25 cellular contexts compared by ENCODE assay signal in the genomic region with DNA sequence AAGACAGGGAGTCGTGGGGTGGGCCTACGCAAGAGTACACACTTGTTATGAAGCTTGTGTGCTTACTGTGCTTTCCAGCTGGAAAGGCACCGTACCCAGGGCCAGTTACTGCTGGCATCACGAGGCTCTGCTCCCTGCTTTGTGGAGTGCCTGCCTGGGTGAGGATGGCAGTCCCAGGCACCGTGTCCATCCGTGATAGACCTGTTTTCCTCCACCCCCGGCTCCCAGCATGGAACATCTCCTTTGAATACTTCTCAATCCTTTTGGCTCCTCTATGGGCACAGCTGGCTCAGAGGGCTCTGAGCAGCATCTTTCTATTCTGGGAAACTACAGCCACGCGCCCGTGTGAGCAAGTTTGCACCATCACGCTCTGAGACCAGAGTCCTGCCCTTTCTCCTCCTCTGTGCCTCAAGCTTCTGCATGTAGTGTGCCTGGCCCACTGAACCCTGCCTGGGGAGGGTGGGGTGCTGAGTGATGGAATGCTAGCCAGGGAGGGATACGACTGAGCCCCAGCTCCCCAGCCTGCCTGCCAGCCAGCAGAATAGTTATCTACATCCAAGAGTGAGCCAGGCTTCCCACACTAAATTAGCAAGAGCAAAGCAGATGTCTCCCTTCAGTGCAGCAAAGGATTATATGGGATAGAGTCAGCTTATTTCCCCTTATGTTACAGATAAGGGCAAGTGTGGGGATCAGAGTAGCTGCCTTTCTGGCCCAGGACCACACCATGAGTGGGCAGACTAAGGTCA. TPM values are rescaled to one million over a fixed set of nuclear protein-coding genes. Genes with fewer than 3 reads are reported as not detected.
"Had no signal": no experiment of that assay in that cellular context is flagged by ENCODE, and none has a peak within 500 bp of the region (broad histone marks: within the 10 kb centered on the region; RNA-seq: fewer than 3 reads in every experiment).

No MANE protein-coding gene starts in this region.

- DNase-seq: activated CD4-positive, alpha-beta T cell treated with anti-CD3 and anti-CD28 coated beads, Interleukin-2, amount 10 ng/mL, durations not matched to agents 7 days and 5 days; activated CD8-positive, alpha-beta memory T cell treated with anti-CD3 and anti-CD28 coated beads, Interleukin-2, amount 10 ng/mL, durations not matched to agents 7 days and 5 days; activated CD8-positive, alpha-beta T cell treated with anti-CD3 and anti-CD28 coated beads for 36 hours; activated gamma-delta T cell; activated naive CD4-positive, alpha-beta T cell treated with anti-CD3 and anti-CD28 coated beads, Interleukin-2, amount 50 U/mL, for 16 hours; activated naive CD8-positive, alpha-beta T cell treated with anti-CD3 and anti-CD28 coated beads, Interleukin-2, amount 50 U/mL, for 24 hours; aorta; brain microvascular endothelial cell; central memory CD4-positive, alpha-beta T cell; gastrocnemius medialis; left colon; naive thymus-derived CD4-positive, alpha-beta T cell; retina; stimulated activated CD4-positive, alpha-beta T cell treated with anti-CD3 and anti-CD28 coated beads, Interleukin-12 subunit alpha, Interleukin-12 subunit beta, amount 100 ng/mL, for 4 hours; stomach; transverse colon had no signal

- H3K9me3 Mint-ChIP-seq: activated CD4-positive, alpha-beta T cell treated with anti-CD3 and anti-CD28 coated beads, Interleukin-2, amount 10 ng/mL, durations not matched to agents 7 days and 5 days; activated CD8-positive, alpha-beta T cell treated with anti-CD3 and anti-CD28 coated beads for 36 hours; activated naive CD8-positive, alpha-beta T cell treated with anti-CD3 and anti-CD28 coated beads, Interleukin-2, amount 50 U/mL, for 24 hours; activated T-helper 1 cell treated with anti-CD3 and anti-CD28 coated beads, Interleukin-12 subunit alpha, Interleukin-12 subunit beta, Interleukin-2, Interleukin-4 antibody, amounts not matched to agents 30 ng/mL and 10 ng/mL and 1 ng/mL, durations not matched to agents 14 hours and 24 hours and 36 hours; neural crest cell; T-helper 1 cell treated with Interleukin-12 subunit alpha and Interleukin-12 subunit beta and Interleukin-4 antibody, amounts not matched to agents 30 μg/mL and 1 μg/mL, for 36 hours had no signal

- H3K27ac Mint-ChIP-seq: activated CD4-positive, alpha-beta T cell treated with anti-CD3 and anti-CD28 coated beads, Interleukin-2, amount 10 ng/mL, durations not matched to agents 7 days and 5 days; activated CD8-positive, alpha-beta memory T cell treated with anti-CD3 and anti-CD28 coated beads, Interleukin-2, amount 10 ng/mL, durations not matched to agents 7 days and 5 days; activated CD8-positive, alpha-beta T cell treated with anti-CD3 and anti-CD28 coated beads for 36 hours; activated naive CD8-positive, alpha-beta T cell treated with anti-CD3 and anti-CD28 coated beads, Interleukin-2, amount 50 U/mL, for 24 hours; activated T-helper 1 cell treated with anti-CD3 and anti-CD28 coated beads, Interleukin-12 subunit alpha, Interleukin-12 subunit beta, Interleukin-2, Interleukin-4 antibody, amounts not matched to agents 30 ng/mL and 10 ng/mL and 1 ng/mL, durations not matched to agents 14 hours and 24 hours and 36 hours; naive thymus-derived CD4-positive, alpha-beta T cell; progenitor cell of endocrine pancreas; T-helper 1 cell treated with Interleukin-12 subunit alpha and Interleukin-12 subunit beta and Interleukin-4 antibody, amounts not matched to agents 30 μg/mL and 1 μg/mL, for 36 hours had no signal

- H3K27ac ChIP-seq: brain microvascular endothelial cell, esophagus muscularis mucosa, gastrocnemius medialis, stomach, suprapubic skin, transverse colon had no signal

- H3K4me3 ChIP-seq: esophagus muscularis mucosa, gastrocnemius medialis, lung, stomach, suprapubic skin, transverse colon had no signal

- H3K36me3 Mint-ChIP-seq: activated CD8-positive, alpha-beta memory T cell treated with anti-CD3 and anti-CD28 coated beads, Interleukin-2, amount 10 ng/mL, durations not matched to agents 7 days and 5 days; naive thymus-derived CD4-positive, alpha-beta T cell had no signal

- H3K4me3 Mint-ChIP-seq: activated CD4-positive, alpha-beta T cell treated with anti-CD3 and anti-CD28 coated beads, Interleukin-2, amount 10 ng/mL, durations not matched to agents 7 days and 5 days; activated CD8-positive, alpha-beta memory T cell treated with anti-CD3 and anti-CD28 coated beads, Interleukin-2, amount 10 ng/mL, durations not matched to agents 7 days and 5 days; activated CD8-positive, alpha-beta T cell treated with anti-CD3 and anti-CD28 coated beads for 36 hours; activated naive CD8-positive, alpha-beta T cell treated with anti-CD3 and anti-CD28 coated beads, Interleukin-2, amount 50 U/mL, for 24 hours; activated T-helper 1 cell treated with anti-CD3 and anti-CD28 coated beads, Interleukin-12 subunit alpha, Interleukin-12 subunit beta, Interleukin-2, Interleukin-4 antibody, amounts not matched to agents 30 ng/mL and 10 ng/mL and 1 ng/mL, durations not matched to agents 14 hours and 24 hours and 36 hours; naive thymus-derived CD4-positive, alpha-beta T cell; neural crest cell; T-helper 1 cell treated with Interleukin-12 subunit alpha and Interleukin-12 subunit beta and Interleukin-4 antibody, amounts not matched to agents 30 μg/mL and 1 μg/mL, for 36 hours had no signal

- H3K27me3 ChIP-seq: brain microvascular endothelial cell, gastrocnemius medialis, transverse colon had no signal

- H3K4me1 ChIP-seq: esophagus muscularis mucosa, gastrocnemius medialis, stomach, suprapubic skin, transverse colon had no signal

- H3K9me3 ChIP-seq: esophagus muscularis mucosa, gastrocnemius medialis, stomach, suprapubic skin, transverse colon had no signal

- H3K4me1 Mint-ChIP-seq: activated CD4-positive, alpha-beta T cell treated with anti-CD3 and anti-CD28 coated beads, Interleukin-2, amount 10 ng/mL, durations not matched to agents 7 days and 5 days; activated CD8-positive, alpha-beta memory T cell treated with anti-CD3 and anti-CD28 coated beads, Interleukin-2, amount 10 ng/mL, durations not matched to agents 7 days and 5 days; activated naive CD8-positive, alpha-beta T cell treated with anti-CD3 and anti-CD28 coated beads, Interleukin-2, amount 50 U/mL, for 24 hours; naive thymus-derived CD4-positive, alpha-beta T cell had no signal

- ATAC-seq: activated CD4-positive, CD25-positive, alpha-beta regulatory T cell treated with anti-CD3 and anti-CD28 coated beads, Interleukin-2, amount 50 U/mL, for 24 hours; activated CD8-positive, alpha-beta memory T cell treated with anti-CD3 and anti-CD28 coated beads, Interleukin-2, amount 10 ng/mL, durations not matched to agents 7 days and 5 days; activated CD8-positive, alpha-beta T cell treated with anti-CD3 and anti-CD28 coated beads for 36 hours; activated naive CD8-positive, alpha-beta T cell treated with anti-CD3 and anti-CD28 coated beads, Interleukin-2, amount 50 U/mL, for 24 hours; gastrocnemius medialis; left colon; naive thymus-derived CD4-positive, alpha-beta T cell had no signal

RNA-seq across cellular contexts. Expression of a gene that starts 7.1 kb away (rescaled TPM):
- total RNA-seq: activated CD4-positive, alpha-beta T cell treated with anti-CD3 and anti-CD28 coated beads, Interleukin-2, amount 10 ng/mL, durations not matched to agents 7 days and 5 days; activated CD8-positive, alpha-beta memory T cell treated with anti-CD3 and anti-CD28 coated beads, Interleukin-2, amount 10 ng/mL, durations not matched to agents 7 days and 5 days; activated CD8-positive, alpha-beta T cell treated with anti-CD3 and anti-CD28 coated beads for 36 hours; activated T-helper 1 cell treated with anti-CD3 and anti-CD28 coated beads, Interleukin-12 subunit alpha, Interleukin-12 subunit beta, Interleukin-2, Interleukin-4 antibody, amounts not matched to agents 30 ng/mL and 10 ng/mL and 1 ng/mL, durations not matched to agents 14 hours and 24 hours and 36 hours; gastrocnemius medialis had no signal
- polyA plus RNA-seq: keratinocyte; naive thymus-derived CD4-positive, alpha-beta T cell; stomach had no signal
